In the genomic region with DNA sequence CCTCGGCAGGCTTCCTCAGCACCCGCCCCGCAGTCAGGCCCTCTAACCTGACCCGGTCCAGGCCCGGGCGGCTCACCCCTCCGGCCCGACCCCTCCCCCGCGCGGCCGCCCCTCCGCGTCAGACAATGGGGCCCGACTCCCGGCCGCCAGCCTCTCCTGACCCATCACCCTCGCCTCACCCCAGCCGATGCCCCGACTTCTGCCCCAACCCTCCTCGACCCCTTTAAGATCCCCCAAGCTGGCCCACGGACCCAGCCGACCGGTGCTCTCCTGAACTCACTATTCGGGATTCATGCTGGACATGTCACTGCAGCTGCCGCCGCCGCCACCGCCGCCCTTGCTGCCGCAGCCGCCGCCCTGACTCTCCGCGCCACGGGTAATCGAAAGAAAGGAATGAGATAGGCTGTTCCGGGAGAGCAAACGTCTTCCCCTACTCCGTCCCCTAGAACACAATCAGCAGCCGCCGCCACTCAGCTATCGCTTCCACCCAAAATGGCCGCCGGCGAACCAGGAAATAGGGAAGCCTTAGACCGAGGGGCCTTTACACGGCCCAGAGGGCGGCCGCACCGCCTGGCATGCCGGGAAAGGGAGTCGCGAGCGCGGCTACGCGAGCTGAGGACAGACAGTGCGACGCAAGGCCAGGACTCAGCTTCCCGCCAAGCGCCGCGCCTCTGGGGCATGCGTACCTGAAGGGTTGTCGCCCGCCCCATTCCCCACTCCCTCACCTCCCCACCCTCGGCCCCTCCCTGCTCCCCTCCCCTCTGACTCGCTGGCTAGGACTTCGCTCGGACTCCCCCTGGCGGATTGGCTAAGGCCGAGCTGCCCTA, we compare ENCODE assay signal across 1 cellular context.
TF ChIP-seq lines count a peak whose summit lies in the region.

RAB1A (minus strand) TSS at position 494 of the 827 bp plus-strand sequence; CDS start at position 303, 191 bp downstream.

TF ChIP-seq in HepG2, 621 proteins besides CTCF, POLR2A, EP300 and RAD21 (continued from another document and continues in another):
- TF ChIP-seq ESRRA (CRISPR knock-in tag; IDR thresholded peaks at IDR 0.05; ENCODE audit: low read depth) (peak; percentile 35; the same call in 1 of the 2 replicates), HMGXB4 (CRISPR knock-in tag; IDR thresholded peaks at IDR 0.05; ENCODE audit: borderline replicate concordance in 1 of 2, low read depth in 1 of 2) (peak; percentile 52 to 63), ZFP1 (CRISPR knock-in tag; IDR thresholded peaks at IDR 0.05) (0 out of 2 replicates have a peak, but pooled peaks have one; percentile 30), TAF15 (IDR thresholded peaks at IDR 0.05; ENCODE audit: low read depth, low read length, poor library complexity, severe bottlenecking) (peak; percentile 86), ARID2 (CRISPR knock-in tag; IDR thresholded peaks at IDR 0.05; ENCODE audit: borderline replicate concordance) (no peak), POLR2AphosphoS5 (IDR thresholded peaks at IDR 0.05; ENCODE audit: low read depth, low read length) (peak; percentile 98), SP2 (CRISPR knock-in tag; IDR thresholded peaks at IDR 0.05) (peak; percentile 72; the same call in 1 of the 2 replicates), ZNF343 (CRISPR knock-in tag; IDR thresholded peaks at IDR 0.05) (no peak), SNAPC2 (CRISPR knock-in tag; IDR thresholded peaks at IDR 0.05) (no peak), ZNF350 (CRISPR knock-in tag; IDR thresholded peaks at IDR 0.05; ENCODE audit: borderline replicate concordance, low read depth) (peak; percentile 82; the same call in 1 of the 2 replicates), KLF15 (CRISPR knock-in tag; IDR thresholded peaks at IDR 0.05; ENCODE audit: borderline replicate concordance) (no peak), ZSCAN9 (CRISPR knock-in tag; IDR thresholded peaks at IDR 0.05; ENCODE audit: borderline replicate concordance) (peak; percentile 67), ATF4 (CRISPR knock-in tag; IDR thresholded peaks at IDR 0.05) (peak in 1 of 2 experiments; percentile 54; a peak in 1 of 4 replicates), SPEN (CRISPR knock-in tag; IDR thresholded peaks at IDR 0.05; ENCODE audit: low read depth) (peak; percentile 78), ZNF317 (CRISPR knock-in tag; IDR thresholded peaks at IDR 0.05) (peak; percentile 94), PHF20 (CRISPR knock-in tag; IDR thresholded peaks at IDR 0.05) (peak; percentile 91), ZBTB40 (IDR thresholded peaks at IDR 0.05) (no peak), ZBTB40 (CRISPR knock-in tag; IDR thresholded peaks at IDR 0.05) (peak; percentile 33; the same call in 1 of the 2 replicates), ZSCAN22 (CRISPR knock-in tag; IDR thresholded peaks at IDR 0.05) (0 out of 2 replicates have a peak, but pooled peaks have one; percentile 19), SP5 (CRISPR knock-in tag; IDR thresholded peaks at IDR 0.05; ENCODE audit: borderline replicate concordance, low read depth) (peak; percentile 61; the same call in 1 of the 2 replicates), HINFP (CRISPR knock-in tag; IDR thresholded peaks at IDR 0.05; ENCODE audit: low read depth) (peak; percentile 56; the same call in 1 of the 2 replicates), ONECUT2 (CRISPR knock-in tag; IDR thresholded peaks at IDR 0.05) (no peak), MATR3 (CRISPR knock-in tag; IDR thresholded peaks at IDR 0.05) (no peak), HIVEP1 (CRISPR knock-in tag; IDR thresholded peaks at IDR 0.05) (peak; percentile 90), SNRNP70 (IDR thresholded peaks at IDR 0.05; ENCODE audit: low read depth, low read length) (no peak), POLR2AphosphoS2 (IDR thresholded peaks at IDR 0.05; ENCODE audit: low read depth, low read length) (peak; percentile 91; the same call in 1 of the 2 replicates), ZFP82 (CRISPR knock-in tag; IDR thresholded peaks at IDR 0.05; ENCODE audit: borderline replicate concordance) (peak; percentile 74; the same call in 1 of the 2 replicates), ZNF607 (CRISPR knock-in tag; IDR thresholded peaks at IDR 0.05; ENCODE audit: borderline replicate concordance) (peak; percentile 93; the same call in 1 of the 2 replicates), ZNF101 (CRISPR knock-in tag; IDR thresholded peaks at IDR 0.05; ENCODE audit: borderline replicate concordance, low read depth) (no peak), ZNF121 (CRISPR knock-in tag; IDR thresholded peaks at IDR 0.05) (peak; percentile 54; the same call in 1 of the 2 replicates), NCOA1 (CRISPR knock-in tag; IDR thresholded peaks at IDR 0.05) (peak; percentile 80; the same call in 1 of the 2 replicates), ATM (IDR thresholded peaks at IDR 0.05; ENCODE audit: borderline replicate concordance) (no peak), ZNF496 (CRISPR knock-in tag; IDR thresholded peaks at IDR 0.05; ENCODE audit: insufficient replicate concordance) (no peak), NR2C2 (CRISPR knock-in tag; IDR thresholded peaks at IDR 0.05; ENCODE audit: borderline replicate concordance) (peak; percentile 95)
- TF ChIP-seq, protein P1, sequence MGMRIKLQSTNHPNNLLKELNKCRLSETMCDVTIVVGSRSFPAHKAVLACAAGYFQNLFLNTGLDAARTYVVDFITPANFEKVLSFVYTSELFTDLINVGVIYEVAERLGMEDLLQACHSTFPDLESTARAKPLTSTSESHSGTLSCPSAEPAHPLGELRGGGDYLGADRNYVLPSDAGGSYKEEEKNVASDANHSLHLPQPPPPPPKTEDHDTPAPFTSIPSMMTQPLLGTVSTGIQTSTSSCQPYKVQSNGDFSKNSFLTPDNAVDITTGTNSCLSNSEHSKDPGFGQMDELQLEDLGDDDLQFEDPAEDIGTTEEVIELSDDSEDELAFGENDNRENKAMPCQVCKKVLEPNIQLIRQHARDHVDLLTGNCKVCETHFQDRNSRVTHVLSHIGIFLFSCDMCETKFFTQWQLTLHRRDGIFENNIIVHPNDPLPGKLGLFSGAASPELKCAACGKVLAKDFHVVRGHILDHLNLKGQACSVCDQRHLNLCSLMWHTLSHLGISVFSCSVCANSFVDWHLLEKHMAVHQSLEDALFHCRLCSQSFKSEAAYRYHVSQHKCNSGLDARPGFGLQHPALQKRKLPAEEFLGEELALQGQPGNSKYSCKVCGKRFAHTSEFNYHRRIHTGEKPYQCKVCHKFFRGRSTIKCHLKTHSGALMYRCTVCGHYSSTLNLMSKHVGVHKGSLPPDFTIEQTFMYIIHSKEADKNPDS (CRISPR knock-in tag; IDR thresholded peaks at IDR 0.05): no peak
- TF ChIP-seq, protein P2, sequence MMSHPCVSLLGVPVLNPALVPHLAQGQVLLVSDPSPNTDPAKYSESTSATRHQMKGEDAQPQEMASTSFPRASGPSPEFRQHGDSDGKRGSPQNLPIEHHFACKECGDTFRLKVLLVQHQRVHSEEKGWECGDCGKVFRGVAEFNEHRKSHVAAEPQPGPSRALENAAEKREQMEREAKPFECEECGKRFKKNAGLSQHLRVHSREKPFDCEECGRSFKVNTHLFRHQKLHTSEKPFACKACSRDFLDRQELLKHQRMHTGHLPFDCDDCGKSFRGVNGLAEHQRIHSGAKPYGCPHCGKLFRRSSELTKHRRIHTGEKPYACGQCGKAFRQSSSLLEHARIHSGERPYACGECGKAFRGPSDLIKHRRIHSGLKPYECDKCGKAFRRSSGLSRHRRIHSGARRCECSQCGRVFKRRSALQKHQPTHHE (CRISPR knock-in tag; IDR thresholded peaks at IDR 0.05; ENCODE audit: borderline replicate concordance): no peak
- TF ChIP-seq, protein P3, sequence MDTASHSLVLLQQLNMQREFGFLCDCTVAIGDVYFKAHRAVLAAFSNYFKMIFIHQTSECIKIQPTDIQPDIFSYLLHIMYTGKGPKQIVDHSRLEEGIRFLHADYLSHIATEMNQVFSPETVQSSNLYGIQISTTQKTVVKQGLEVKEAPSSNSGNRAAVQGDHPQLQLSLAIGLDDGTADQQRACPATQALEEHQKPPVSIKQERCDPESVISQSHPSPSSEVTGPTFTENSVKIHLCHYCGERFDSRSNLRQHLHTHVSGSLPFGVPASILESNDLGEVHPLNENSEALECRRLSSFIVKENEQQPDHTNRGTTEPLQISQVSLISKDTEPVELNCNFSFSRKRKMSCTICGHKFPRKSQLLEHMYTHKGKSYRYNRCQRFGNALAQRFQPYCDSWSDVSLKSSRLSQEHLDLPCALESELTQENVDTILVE (CRISPR knock-in tag; IDR thresholded peaks at IDR 0.05): no peak
- TF ChIP-seq, protein P4, sequence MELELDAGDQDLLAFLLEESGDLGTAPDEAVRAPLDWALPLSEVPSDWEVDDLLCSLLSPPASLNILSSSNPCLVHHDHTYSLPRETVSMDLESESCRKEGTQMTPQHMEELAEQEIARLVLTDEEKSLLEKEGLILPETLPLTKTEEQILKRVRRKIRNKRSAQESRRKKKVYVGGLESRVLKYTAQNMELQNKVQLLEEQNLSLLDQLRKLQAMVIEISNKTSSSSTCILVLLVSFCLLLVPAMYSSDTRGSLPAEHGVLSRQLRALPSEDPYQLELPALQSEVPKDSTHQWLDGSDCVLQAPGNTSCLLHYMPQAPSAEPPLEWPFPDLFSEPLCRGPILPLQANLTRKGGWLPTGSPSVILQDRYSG (CRISPR knock-in tag; IDR thresholded peaks at IDR 0.05): no peak
